11 cellular contexts compared by ENCODE assay signal in genomic region chr11:81002374-81002773, GRCh38.
"Had no signal": no experiment of that assay in that cellular context is flagged by ENCODE, and none has a peak within 500 bp of the region (broad histone marks: within the 10 kb centered on the region; RNA-seq: fewer than 3 reads in every experiment).

No MANE protein-coding gene starts in this region.

- ATAC-seq: HCT116, K562 had no signal

- H3K4me1 ChIP-seq: HAP-1 had no signal

- H3K9me3 ChIP-seq: HAP-1 had no signal

- H3K4me3 ChIP-seq: GM23248, HAP-1, K562 had no signal

- H3K36me3 ChIP-seq: HAP-1 had no signal

- H2AFZ ChIP-seq: GM23248 had no signal

- FAIRE-seq: HTR-8/SVneo, K562 had no signal

- H3K27ac ChIP-seq: GM23248, HL-60 had no signal

- H3K9ac ChIP-seq: GM23248 had no signal

- DNase-seq: GM23248, GOT3, H7, HFFc6, IMR-90, KG1 had no signal
